Comparison of ENCODE assay signal across 24 cellular contexts in genomic region chr12:7039403-7039802, GRCh38. TPM values are rescaled to one million over a fixed set of nuclear protein-coding genes. Genes with fewer than 3 reads are reported as not detected.
A peak's percentile ranks its signal among the peaks of the same experiment; 100 is the strongest.
DNase-seq lines count a peak whose midpoint lies in the region; ATAC-seq and TF ChIP-seq lines count a peak whose summit lies in the region.
"Had no signal": no experiment of that assay in that cellular context is flagged by ENCODE, and none has a peak within 500 bp of the region (broad histone marks: within the 10 kb centered on the region; RNA-seq: fewer than 3 reads in every experiment).

No MANE protein-coding gene starts in this region.

- peak overlapping the region; percentile 49 for H4K12ac ChIP-seq in trophoblast cell (ENCODE audit: low read depth, low read length)

- H3K27ac ChIP-seq in RWPE1: peak overlapping the region; percentile 71
- H3K27ac ChIP-seq in trophoblast cell (ENCODE audit: low read depth, low read length): no peak overlapping the region
- H3K27ac ChIP-seq in spleen: no peak overlapping the region
- H3K27ac ChIP-seq: GM23248 had no signal

- CTCF ChIA-PET in RWPE1 (lab: Yijun Ruan, JAX): no interaction called here

- no peak overlapping the region for H3K4me2 ChIP-seq in trophoblast cell (ENCODE audit: low read length)
- H3K4me2 ChIP-seq: SK-N-SH had no signal

- intact Hi-C loops in spleen (cut with DNase I; ENCODE audit: low total_unique reads): no loop called here

- no peak overlapping the region for H3K9ac ChIP-seq in trophoblast cell (ENCODE audit: low read length)
- H3K9ac ChIP-seq: GM23248, SK-N-SH had no signal

- no peak overlapping the region for H4K8ac ChIP-seq in trophoblast cell (ENCODE audit: low read depth, low read length)

- no peak overlapping the region for H3K14ac ChIP-seq in trophoblast cell (ENCODE audit: low read length)

- WGBS in trophoblast cell (ENCODE audit: extremely low coverage, insufficient coverage, insufficient read length): no CpG with 5 or more reads among the region's 10 CpGs
- 77 to 86% (median 78%) methylated on average over 10 of the region's 10 CpGs for WGBS in spleen, 5 donors

- POLR2A ChIA-PET in RWPE1 (lab: Yijun Ruan, JAX; ENCODE audit: low non-redundant PET): no interaction called here

- TF ChIP-seq POLR2A in spleen (IDR thresholded peaks at IDR 0.05): no peak

- H3K79me2 ChIP-seq in trophoblast cell (ENCODE audit: control insufficient read depth, insufficient read depth, low read length, poor library complexity): no peaks in the 10 kb centered on the region

- H3K9me3 ChIP-seq in trophoblast cell (ENCODE audit: insufficient read depth, low read depth, low read length) (peaks cover 1% of the 10 kb centered on the region), spleen (no peaks in the 10 kb centered on the region)
- H3K9me3 ChIP-seq: BE2C, SK-N-SH had no signal

- H3K4me1 ChIP-seq in trophoblast cell (ENCODE audit: control insufficient read depth in 1 of 2, insufficient read depth in 2 of 2, low read length in 2 of 2): no peaks in the 10 kb centered on the region
- no peaks in the 10 kb centered on the region for H3K4me1 ChIP-seq in spleen
- H3K4me1 ChIP-seq: BE2C had no signal

- H3K27me3 ChIP-seq in trophoblast cell (ENCODE audit: insufficient read depth, low read length) (no peaks in the 10 kb centered on the region), spleen (replicated peaks in 1 of 7) (no peaks in the 10 kb centered on the region)
- H3K27me3 ChIP-seq: BE2C had no signal

- ATAC-seq in esophagus mucosa: peak; percentile 70
- ATAC-seq: GM12878, HCT116 had no signal

- H2AK5ac ChIP-seq in trophoblast cell (ENCODE audit: low read length): no peak overlapping the region

- no peak overlapping the region for H3K18ac ChIP-seq in trophoblast cell (ENCODE audit: low read length)

- H3K4me3 ChIP-seq in trophoblast cell (ENCODE audit: low read depth, low read length) (no peak overlapping the region), spleen (no peak overlapping the region)
- H3K4me3 ChIP-seq: GM12878, GM23248 had no signal

- H3K36me3 ChIP-seq in trophoblast cell (ENCODE audit: control insufficient read depth in 1 of 2, insufficient read depth in 2 of 2, low read length in 2 of 2): no peaks in the 10 kb centered on the region
- no peaks in the 10 kb centered on the region for H3K36me3 ChIP-seq in spleen
- H3K36me3 ChIP-seq: BE2C had no signal

- H2BK5ac ChIP-seq in trophoblast cell (ENCODE audit: low read depth, low read length, poor library complexity): no peak overlapping the region

- no peak overlapping the region for H2BK120ac ChIP-seq in trophoblast cell (ENCODE audit: insufficient read depth, low read length, poor library complexity)

- no peak overlapping the region for H3K4ac ChIP-seq in trophoblast cell (ENCODE audit: low read depth, low read length)

- DNase-seq in NCI-H2171 (lab: John Stamatoyannopoulos, UW) (peak; percentile 89), NCI-H2171 treated with DMSO at 0.1 percent for 48 hours (lab: John Stamatoyannopoulos, UW) (no peak), RWPE1 (ENCODE audit: low spot score) (peak; percentile 54), trophoblast cell (no peak), NCI-H2107 (lab: John Stamatoyannopoulos, UW) (no peak), NCI-H187 treated with DMSO at 0.1 percent for 48 hours (lab: John Stamatoyannopoulos, UW) (no peak), spleen (no peak)
- DNase-seq: BE2C; CD4-positive, CD25-positive, alpha-beta regulatory T cell; COR-L47; DMS153; GM23248; KG1; MV-4-11; NCI-H1417 treated with DMSO at 0.1 percent for 48 hours; NCI-H1930; NCI-H510A; NCI-H748 treated with DMSO at 0.1 percent for 48 hours; NK-92 treated with Interleukin-12 subunit alpha and Interleukin-12 subunit beta, amount 100 ng/mL, for 24 hours; SHP77; SK-N-SH had no signal

- no peak for TF ChIP-seq CTCF in RWPE1 (conservative IDR thresholded peaks at IDR 0.05; ENCODE audit: low read depth)
- TF ChIP-seq CTCF in spleen (IDR thresholded peaks at IDR 0.05 in 8 of 11, conservative IDR thresholded peaks at IDR 0.05 in 3 of 11): no peak

- no peak overlapping the region for H2AFZ ChIP-seq in trophoblast cell (ENCODE audit: insufficient read depth, low read length, poor library complexity)
- H2AFZ ChIP-seq: GM23248 had no signal

- no peak overlapping the region for H2BK12ac ChIP-seq in trophoblast cell (ENCODE audit: low read length)

- peak overlapping the region; percentile 48 for H4K91ac ChIP-seq in trophoblast cell (ENCODE audit: low read depth, low read length)

- H3K79me1 ChIP-seq in trophoblast cell (ENCODE audit: low read length): no peaks in the 10 kb centered on the region

- no peak overlapping the region for H3K23ac ChIP-seq in trophoblast cell (ENCODE audit: low read length)

RNA-seq across cellular contexts. Expression of gene C1S, which starts 21.1 kb away (rescaled TPM):
- total RNA-seq in esophagus mucosa (36.5 TPM), spleen (100 to 1,000 TPM; 235 to 451 (median 312) TPM)
- 1.5 TPM in 2 replicates for polyA plus RNA-seq in trophoblast cell (2013)
- 100 to 1,000 TPM; 102 to 179 (median 128) TPM for polyA plus RNA-seq in spleen
- polyA plus RNA-seq: CD4-positive, CD25-positive, alpha-beta regulatory T cell had no signal

RNA-seq across cellular contexts. Expression of gene LPCAT3, which starts 21.1 kb away (rescaled TPM):
- total RNA-seq in esophagus mucosa (40.3 TPM), spleen (10 to 100 TPM; 28.8 to 52.5 (median 40.8) TPM)
- 38.1 and 38.8 TPM in 2 replicates for polyA plus RNA-seq in trophoblast cell (2013)
- polyA plus RNA-seq in spleen: 10 to 100 TPM in 2 of 3 donors, 1 to 10 TPM in 1; 9.7 to 13.5 (median 11.2) TPM

RNA-seq across cellular contexts. Expression of gene C1R, which starts 52.8 kb away (rescaled TPM):
- total RNA-seq in esophagus mucosa (76.2 TPM), spleen (100 to 1,000 TPM; 188 to 421 (median 289) TPM)
- polyA plus RNA-seq in trophoblast cell (2013): 0.49 and 0.57 TPM in 2 replicates
- polyA plus RNA-seq in spleen: 100 to 1,000 TPM in 2 of 3 donors, 10 to 100 TPM in 1; 91.8 to 183 (median 154) TPM

Comparison
In these comparisons a context has a peak if more than half of its experiments do, and no peak if none do; other contexts are left out.
1. DNase-seq: peak in NCI-H2171 (single experiment) and RWPE1 (single experiment); none in NCI-H2171 treated with DMSO at 0.1 percent for 48 hours (single experiment), trophoblast cell (0 of 2), NCI-H2107 (single experiment), NCI-H187 treated with DMSO at 0.1 percent for 48 hours (single experiment) and spleen (single experiment).